ENCODE assay signal across 2 cellular contexts in genomic region chr2:65373365-65373918, GRCh38.
A peak's percentile ranks its signal among the peaks of the same experiment; 100 is the strongest.
TF ChIP-seq lines count a peak whose summit lies in the region.

No MANE protein-coding gene starts in this region.

TF ChIP-seq in A549, 52 proteins besides CTCF, POLR2A, EP300 and RAD21 (continued from another document and continues in another):
- TF ChIP-seq HMGXB4 (CRISPR knock-in tag; IDR thresholded peaks at IDR 0.05; ENCODE audit: borderline replicate concordance) (no peak), FOSL2 (IDR thresholded peaks at IDR 0.05) (0 out of 2 replicates have a peak, but pooled peaks have one; percentile 33), FOSL2 (CRISPR knock-in tag; IDR thresholded peaks at IDR 0.05) (peak; percentile 69), E2F6 (IDR thresholded peaks at IDR 0.05; ENCODE audit: borderline replicate concordance, low read depth) (no peak), KDM1A (IDR thresholded peaks at IDR 0.05; ENCODE audit: low read depth) (no peak), HOXB5 (CRISPR knock-in tag; IDR thresholded peaks at IDR 0.05) (no peak), NPAS2 (CRISPR knock-in tag; IDR thresholded peaks at IDR 0.05; ENCODE audit: borderline replicate concordance) (no peak), HOXA7 (CRISPR knock-in tag; IDR thresholded peaks at IDR 0.05) (no peak), RCOR1 (IDR thresholded peaks at IDR 0.05; ENCODE audit: low read depth, low read length) (no peak), EHF (CRISPR knock-in tag; IDR thresholded peaks at IDR 0.05) (no peak), HES2 (IDR thresholded peaks at IDR 0.05) (peak; percentile 75; the same call in 1 of the 2 replicates), BCL3 (IDR thresholded peaks at IDR 0.05) (peak; percentile 85; the same call in 1 of the 3 replicates), MAX (IDR thresholded peaks at IDR 0.05) (peak; percentile 52), TFCP2L1 (CRISPR knock-in tag; IDR thresholded peaks at IDR 0.05) (no peak), SMC3 (IDR thresholded peaks at IDR 0.05) (peak; percentile 22; the same call in 1 of the 3 replicates), GATA3 (IDR thresholded peaks at IDR 0.05; ENCODE audit: borderline replicate concordance) (peak; percentile 88), EHMT2 (IDR thresholded peaks at IDR 0.05; ENCODE audit: low read depth) (no peak), RFX5 (IDR thresholded peaks at IDR 0.05) (no peak), PHF8 (IDR thresholded peaks at IDR 0.05; ENCODE audit: borderline replicate concordance, low read depth) (no peak), NR3C1 (IDR thresholded peaks at IDR 0.05) (no peak), ELK1 (IDR thresholded peaks at IDR 0.05; ENCODE audit: low read depth, low read length) (no peak), JUNB (IDR thresholded peaks at IDR 0.05) (peak; percentile 79), REST (IDR thresholded peaks at IDR 0.05) (no peak), ZFP36 (IDR thresholded peaks at IDR 0.05; ENCODE audit: borderline replicate concordance, partially characterized antibody) (peak; percentile 33), POLR2AphosphoS2 (conservative IDR thresholded peaks at IDR 0.05; ENCODE audit: low read length) (no peak), FOXS1 (CRISPR knock-in tag; IDR thresholded peaks at IDR 0.05) (no peak)

TF ChIP-seq in IMR-90, 13 proteins besides CTCF, POLR2A, EP300 and RAD21 (continued from another document):
- TF ChIP-seq MAZ (IDR thresholded peaks at IDR 0.05; ENCODE audit: borderline replicate concordance, low read depth, low read length) (no peak), NFE2L2 (IDR thresholded peaks at IDR 0.05; ENCODE audit: low read depth, low read length) (no peak), BHLHE40 (IDR thresholded peaks at IDR 0.05; ENCODE audit: low read depth, low read length) (no peak), ELK1 (IDR thresholded peaks at IDR 0.05; ENCODE audit: borderline replicate concordance, low read depth, low read length) (no peak), MXI1 (IDR thresholded peaks at IDR 0.05; ENCODE audit: borderline replicate concordance, low read depth, low read length) (no peak), MAFK (IDR thresholded peaks at IDR 0.05; ENCODE audit: low read depth, low read length) (no peak), CHD1 (IDR thresholded peaks at IDR 0.05; ENCODE audit: low read depth, low read length) (no peak), CEBPB (IDR thresholded peaks at IDR 0.05; ENCODE audit: low read depth, low read length) (no peak)
TF ChIP-seq in IMR-90: peak in this region for 0.
